ENCODE assay signal across 8 cellular contexts in the genomic region with DNA sequence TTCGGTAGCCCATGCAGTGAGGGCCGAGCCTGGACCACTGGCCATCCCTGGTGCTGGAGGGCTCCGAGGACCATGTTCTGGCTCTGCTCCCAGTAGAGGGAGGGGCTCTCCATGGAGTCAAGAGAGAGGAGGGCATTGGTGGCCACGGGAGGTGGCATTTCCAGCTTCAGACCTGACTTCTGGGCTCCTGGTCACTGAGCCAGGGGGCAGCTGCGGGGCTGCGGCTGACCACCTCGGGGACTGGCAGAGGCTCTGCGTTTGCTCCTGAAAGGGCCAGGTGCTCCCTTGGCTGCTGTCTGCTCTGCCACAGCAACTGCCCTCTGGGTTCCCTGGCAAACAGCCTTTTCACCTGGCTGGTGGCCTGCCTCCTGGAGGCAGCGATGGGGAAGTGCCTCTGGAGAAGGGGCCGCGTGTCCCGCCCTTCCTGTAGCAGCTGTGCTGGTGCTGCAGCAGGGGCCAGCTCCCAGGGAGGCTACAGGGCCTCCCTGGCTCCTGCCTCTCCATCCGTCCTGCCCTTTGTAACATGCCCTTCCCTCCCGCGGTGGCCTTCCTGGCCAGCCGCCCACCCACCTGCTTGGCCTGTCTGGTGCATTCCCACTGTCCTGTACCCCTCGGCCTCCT.
DNase-seq lines count a peak whose midpoint lies in the region; ATAC-seq, FAIRE-seq and TF ChIP-seq lines count a peak whose summit lies in the region.

No MANE protein-coding gene starts in this region.

- TF ChIP-seq EP300 in A549 (IDR thresholded peaks at IDR 0.05) (no peak), suprapubic skin (IDR thresholded peaks at IDR 0.05) (no peak)

- H3K36me3 ChIP-seq in Panc1 (ENCODE audit: control insufficient read depth, insufficient read depth, low read length) (no peaks in the 10 kb centered on the region), iPS DF 6.9 (ENCODE audit: control insufficient read depth, insufficient read depth, low read length) (0 out of 2 replicates have a peak, but pooled peaks cover 4% of the 10 kb centered on the region), tibial artery (no peaks in the 10 kb centered on the region), suprapubic skin (no peaks in the 10 kb centered on the region)

- POLR2A ChIA-PET in A549 (lab: Yijun Ruan, JAX) (no interaction called here), Panc1 (lab: Charles Lee) (no interaction called here)

- in situ Hi-C loops in GM13976 (cut with MboI; ENCODE audit: low sequenced_read_pairs, unreplicated experiment) (no loop called here), Panc1 (cut with HindIII; ENCODE audit: low pct_unique_long_range_greater_than_20kb, low sequenced_read_pairs) (no loop called here)

- H3K9me3 ChIP-seq in A549: no peaks in the 10 kb centered on the region
- H3K9me3 ChIP-seq in Panc1 (ENCODE audit: control insufficient read depth, insufficient read depth, low read depth, low read length): no peaks in the 10 kb centered on the region
- H3K9me3 ChIP-seq in iPS DF 6.9 (ENCODE audit: control insufficient read depth, insufficient read depth, low read length): no peaks in the 10 kb centered on the region
- H3K9me3 ChIP-seq in tibial artery: no peaks in the 10 kb centered on the region
- no peaks in the 10 kb centered on the region for H3K9me3 ChIP-seq in suprapubic skin

- no peak overlapping the region for H3K27ac ChIP-seq in A549
- H3K27ac ChIP-seq in Panc1 (ENCODE audit: low read length): no peak overlapping the region
- H3K27ac ChIP-seq in iPS DF 6.9 (ENCODE audit: low read length): no peak overlapping the region
- H3K27ac ChIP-seq in tibial artery: no peak overlapping the region
- H3K27ac ChIP-seq in suprapubic skin: no peak overlapping the region

- TF ChIP-seq POLR2A in A549 (IDR thresholded peaks at IDR 0.05; ENCODE audit: low read length) (no peak), suprapubic skin (IDR thresholded peaks at IDR 0.05) (no peak)

- peak; percentile 36 for TF ChIP-seq CTCF in A549 (IDR thresholded peaks at IDR 0.05)
- TF ChIP-seq CTCF in GM13976 (IDR thresholded peaks at IDR 0.05; ENCODE audit: borderline replicate concordance, control extremely low read depth, extremely low read depth, insufficient read depth, missing control alignments): no peak
- TF ChIP-seq CTCF in Panc1 (IDR thresholded peaks at IDR 0.05): peak; percentile 78
- TF ChIP-seq CTCF in tibial artery (IDR thresholded peaks at IDR 0.05): no peak
- TF ChIP-seq CTCF in suprapubic skin (IDR thresholded peaks at IDR 0.05): peak in 1 of 2 donors; percentile 26

- peak; percentile 71 to 90 for ATAC-seq in A549
- ATAC-seq in Panc1: peak; percentile 85
- no peak for ATAC-seq in HG03045 (IDR thresholded peaks at IDR 0.05; ENCODE audit: unreplicated experiment)

- CTCF ChIA-PET in A549 (lab: Yijun Ruan, JAX) (interaction anchor here (0.7 to 1.2 kb wide), 3 partner anchors 109 to 349 kb away, joined by 3 to 6 read pairs (median 3); no protein-coding TSS in a partner anchor), Panc1 (lab: Charles Lee) (no interaction called here)

- FAIRE-seq in A549 (lab: Jason Lieb, UNC): no peak

- peak overlapping the region; percentile 47; the same call in 2 of the 3 replicates for H3K4me3 ChIP-seq in A549
- peak overlapping the region; percentile 6 to 31; a peak in 1 of 4 replicates for H3K4me3 ChIP-seq in Panc1 (ENCODE audit: low read depth in 2 of 2, low read length in 2 of 2)
- peak overlapping the region; percentile 8; the same call in 1 of the 2 replicates for H3K4me3 ChIP-seq in iPS DF 6.9 (ENCODE audit: low read length)
- H3K4me3 ChIP-seq in tibial artery: no peak overlapping the region
- no peak overlapping the region for H3K4me3 ChIP-seq in suprapubic skin

- no TSS peak for BruUV-seq in Panc1 (replicated peaks; lab: Mats Ljungman, UMichigan)

- 27% methylated on average over 15 of the region's 17 CpGs for WGBS in A549 (ENCODE audit: missing lambda C conversion rate)
- no CpG with 5 or more reads among the region's 17 CpGs for WGBS in iPS DF 6.9 (ENCODE audit: insufficient coverage, insufficient read length)
- WGBS in suprapubic skin: 39% methylated on average over 12 of the region's 17 CpGs

- H3K4me1 ChIP-seq in A549: peaks cover 5% of the 10 kb centered on the region; the same call in 2 of the 3 replicates
- no peaks in the 10 kb centered on the region for H3K4me1 ChIP-seq in Panc1 (ENCODE audit: control insufficient read depth, insufficient read depth, low read length)
- H3K4me1 ChIP-seq in iPS DF 6.9 (ENCODE audit: control insufficient read depth, insufficient read depth, low read length): no peaks in the 10 kb centered on the region; the same call in 1 of the 2 replicates
- peaks cover 0 to 13% (median 7%) of the 10 kb centered on the region in 4 donors for H3K4me1 ChIP-seq in tibial artery
- peaks cover 14% of the 10 kb centered on the region for H3K4me1 ChIP-seq in suprapubic skin

- peak; percentile 22 to 46; a peak in 3 of 5 replicates for TF ChIP-seq RAD21 in A549 (conservative IDR thresholded peaks at IDR 0.05 in 1 of 2, IDR thresholded peaks at IDR 0.05 in 1 of 2)

- H3K4me2 ChIP-seq in A549: peak overlapping the region; percentile 84

- H3K27me3 ChIP-seq in Panc1 (ENCODE audit: control insufficient read depth, insufficient read depth, low read length) (no peaks in the 10 kb centered on the region), iPS DF 6.9 (ENCODE audit: control insufficient read depth, insufficient read depth, low read length) (0 out of 2 replicates have a peak, but pooled peaks cover 2% of the 10 kb centered on the region), tibial artery (peaks cover 0 to 45% of the 10 kb centered on the region in 2 donors), suprapubic skin (peaks cover 57% of the 10 kb centered on the region)

- intact Hi-C loops in Panc1 (cut with micrococcal nuclease; ENCODE audit: unreplicated experiment): no loop called here
- intact Hi-C loops in tibial artery (cut with DNase I; ENCODE audit: low total_unique reads): no loop called here

- peak; percentile 34 to 64 for DNase-seq in A549 (ENCODE audit: low read depth in 1 of 2, low spot score in 1 of 2)
- DNase-seq in GM13976 (ENCODE audit: low spot score): peak; percentile 59
- DNase-seq in Panc1 (ENCODE audit: low read depth, low spot score): no peak
- peak; percentile 55 for DNase-seq in iPS DF 6.9 (ENCODE audit: low read depth, low spot score)
- DNase-seq in DMS153 (lab: John Stamatoyannopoulos, UW): no peak
- DNase-seq in tibial artery: no peak
- no peak for DNase-seq in suprapubic skin (ENCODE audit: low spot score in 2 of 2)

TF ChIP-seq in A549, 52 proteins besides CTCF, POLR2A, EP300 and RAD21:
- TF ChIP-seq, protein P1, sequence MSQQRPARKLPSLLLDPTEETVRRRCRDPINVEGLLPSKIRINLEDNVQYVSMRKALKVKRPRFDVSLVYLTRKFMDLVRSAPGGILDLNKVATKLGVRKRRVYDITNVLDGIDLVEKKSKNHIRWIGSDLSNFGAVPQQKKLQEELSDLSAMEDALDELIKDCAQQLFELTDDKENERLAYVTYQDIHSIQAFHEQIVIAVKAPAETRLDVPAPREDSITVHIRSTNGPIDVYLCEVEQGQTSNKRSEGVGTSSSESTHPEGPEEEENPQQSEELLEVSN (IDR thresholded peaks at IDR 0.05; ENCODE audit: borderline replicate concordance, low read depth): no peak
- peak; percentile 32; the same call in 2 of the 3 replicates for TF ChIP-seq SMC3 (IDR thresholded peaks at IDR 0.05)

Comparison
In these comparisons a context has a peak if more than half of its experiments do, and no peak if none do; other contexts are left out.
1. DNase-seq: peak in A549 (2 of 2), GM13976 (single experiment) and iPS DF 6.9 (single experiment); none in Panc1 (single experiment), DMS153 (single experiment), tibial artery (0 of 2) and suprapubic skin (0 of 2).
2. H3K4me3 ChIP-seq: peak in A549 (single experiment), Panc1 (2 of 2) and iPS DF 6.9 (single experiment); none in tibial artery (0 of 2) and suprapubic skin (single experiment).
3. CTCF ChIP-seq: peak in A549 (single experiment) and Panc1 (single experiment); none in GM13976 (single experiment) and tibial artery (0 of 2).